In the genomic region with DNA sequence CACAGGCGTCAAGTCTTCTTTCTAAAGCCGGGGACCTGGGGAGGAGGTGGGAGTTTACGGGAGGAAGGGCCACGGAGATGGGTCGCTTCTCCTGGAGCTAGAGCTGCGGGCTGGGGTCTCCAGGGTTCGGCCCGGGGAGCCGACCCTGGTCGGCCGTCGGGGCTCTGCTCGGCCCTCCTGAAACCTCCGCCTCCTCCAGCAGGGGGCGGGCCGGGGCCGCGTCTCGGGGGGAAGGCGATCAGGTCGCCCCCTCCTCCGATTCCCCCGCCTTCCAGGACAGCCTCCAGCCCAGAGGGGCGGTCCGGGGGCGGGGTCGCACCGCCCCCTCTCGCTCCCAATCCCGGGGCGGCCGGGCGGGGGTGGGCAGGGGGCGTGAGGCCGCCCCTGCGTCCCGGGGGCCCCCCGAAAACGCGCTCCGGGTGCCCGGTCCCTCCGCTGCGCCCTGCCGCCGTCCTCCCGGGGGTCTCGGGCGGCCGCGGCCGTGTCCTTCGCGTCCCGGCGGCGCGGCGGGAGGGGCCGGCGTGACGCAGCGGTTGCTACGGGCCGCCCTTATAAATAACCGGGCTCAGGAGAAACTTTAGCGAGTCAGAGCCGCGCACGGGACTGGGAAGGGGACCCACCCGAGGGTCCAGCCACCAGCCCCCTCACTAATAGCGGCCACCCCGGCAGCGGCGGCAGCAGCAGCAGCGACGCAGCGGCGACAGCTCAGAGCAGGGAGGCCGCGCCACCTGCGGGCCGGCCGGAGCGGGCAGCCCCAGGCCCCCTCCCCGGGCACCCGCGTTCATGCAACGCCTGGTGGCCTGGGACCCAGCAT, we compare ENCODE assay signal across 1 cellular context.
TF ChIP-seq lines count a peak whose summit lies in the region.

A gene (plus strand): TSS at position 580 of the 814 bp plus-strand sequence. CDS start 204 bp downstream, at position 784.

TF ChIP-seq in K562, 482 proteins besides CTCF, POLR2A, EP300 and RAD21 (continued from another document):
- TF ChIP-seq TEAD1 (CRISPR knock-in tag; IDR thresholded peaks at IDR 0.05) (no peak; a peak in 1 of 4 replicates), MYC (IDR thresholded peaks at IDR 0.05; ENCODE audit: low read depth, low read length) (peak; percentile 46), MYC (CRISPR knock-in tag; IDR thresholded peaks at IDR 0.05; ENCODE audit: borderline replicate concordance, low read depth) (no peak), ARID1B (IDR thresholded peaks at IDR 0.05) (no peak), TCFL5 (CRISPR knock-in tag; conservative IDR thresholded peaks at IDR 0.05) (no peak), NCOR1 (IDR thresholded peaks at IDR 0.05) (0 out of 2 replicates have a peak, but pooled peaks have one; percentile 6), IFI16 (CRISPR knock-in tag; IDR thresholded peaks at IDR 0.05) (no peak), GATA2 (CRISPR knock-in tag; IDR thresholded peaks at IDR 0.05) (no peak), ZNF668 (CRISPR knock-in tag; IDR thresholded peaks at IDR 0.05) (no peak), SIX5 (IDR thresholded peaks at IDR 0.05; ENCODE audit: borderline replicate concordance in 1 of 2, insufficient read depth in 1 of 2, low read depth in 1 of 2, low read length in 2 of 2) (no peak), SREBF1 (IDR thresholded peaks at IDR 0.05; ENCODE audit: borderline replicate concordance, low read depth, low read length) (no peak), BCL6 (CRISPR knock-in tag; IDR thresholded peaks at IDR 0.05) (no peak)
- TF ChIP-seq, protein P1, sequence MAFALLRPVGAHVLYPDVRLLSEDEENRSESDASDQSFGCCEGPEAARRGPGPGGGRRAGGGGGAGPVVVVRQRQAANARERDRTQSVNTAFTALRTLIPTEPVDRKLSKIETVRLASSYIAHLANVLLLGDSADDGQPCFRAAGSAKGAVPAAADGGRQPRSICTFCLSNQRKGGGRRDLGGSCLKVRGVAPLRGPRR (CRISPR knock-in tag; IDR thresholded peaks at IDR 0.05) = no peak
- TF ChIP-seq, protein P2, sequence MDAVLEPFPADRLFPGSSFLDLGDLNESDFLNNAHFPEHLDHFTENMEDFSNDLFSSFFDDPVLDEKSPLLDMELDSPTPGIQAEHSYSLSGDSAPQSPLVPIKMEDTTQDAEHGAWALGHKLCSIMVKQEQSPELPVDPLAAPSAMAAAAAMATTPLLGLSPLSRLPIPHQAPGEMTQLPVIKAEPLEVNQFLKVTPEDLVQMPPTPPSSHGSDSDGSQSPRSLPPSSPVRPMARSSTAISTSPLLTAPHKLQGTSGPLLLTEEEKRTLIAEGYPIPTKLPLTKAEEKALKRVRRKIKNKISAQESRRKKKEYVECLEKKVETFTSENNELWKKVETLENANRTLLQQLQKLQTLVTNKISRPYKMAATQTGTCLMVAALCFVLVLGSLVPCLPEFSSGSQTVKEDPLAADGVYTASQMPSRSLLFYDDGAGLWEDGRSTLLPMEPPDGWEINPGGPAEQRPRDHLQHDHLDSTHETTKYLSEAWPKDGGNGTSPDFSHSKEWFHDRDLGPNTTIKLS (IDR thresholded peaks at IDR 0.05; ENCODE audit: borderline replicate concordance, low read depth) = peak; percentile 35; the same call in 1 of the 2 replicates
- TF ChIP-seq, protein P3, sequence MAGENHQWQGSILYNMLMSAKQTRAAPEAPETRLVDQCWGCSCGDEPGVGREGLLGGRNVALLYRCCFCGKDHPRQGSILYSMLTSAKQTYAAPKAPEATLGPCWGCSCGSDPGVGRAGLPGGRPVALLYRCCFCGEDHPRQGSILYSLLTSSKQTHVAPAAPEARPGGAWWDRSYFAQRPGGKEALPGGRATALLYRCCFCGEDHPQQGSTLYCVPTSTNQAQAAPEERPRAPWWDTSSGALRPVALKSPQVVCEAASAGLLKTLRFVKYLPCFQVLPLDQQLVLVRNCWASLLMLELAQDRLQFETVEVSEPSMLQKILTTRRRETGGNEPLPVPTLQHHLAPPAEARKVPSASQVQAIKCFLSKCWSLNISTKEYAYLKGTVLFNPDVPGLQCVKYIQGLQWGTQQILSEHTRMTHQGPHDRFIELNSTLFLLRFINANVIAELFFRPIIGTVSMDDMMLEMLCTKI (IDR thresholded peaks at IDR 0.05; ENCODE audit: partially characterized antibody) = no peak
